Comparison of ENCODE assay signal across 28 cellular contexts in the genomic region with DNA sequence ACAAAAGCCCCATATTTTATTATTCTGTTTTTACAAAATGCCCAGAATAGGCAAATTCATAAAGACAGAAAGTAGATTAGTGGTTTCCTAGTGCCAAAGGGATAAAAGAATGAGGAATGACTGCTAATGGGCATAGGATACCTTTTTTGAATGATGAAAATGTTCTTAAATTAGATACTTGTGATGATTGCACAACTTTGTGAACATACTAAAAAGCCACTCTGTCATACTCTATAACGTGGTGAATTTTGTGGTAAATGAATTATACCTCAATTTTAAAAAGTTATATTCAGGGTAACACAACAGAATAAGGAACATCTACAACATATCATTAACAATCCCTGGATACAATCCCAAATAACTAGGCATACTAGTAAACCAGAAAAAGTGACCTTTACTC.
"Had no signal": no experiment of that assay in that cellular context is flagged by ENCODE, and none has a peak within 500 bp of the region (broad histone marks: within the 10 kb centered on the region; RNA-seq: fewer than 3 reads in every experiment).

No MANE protein-coding gene starts in this region.

- H3K27me3 ChIP-seq: colonic mucosa, dorsolateral prefrontal cortex, esophagus muscularis mucosa, esophagus squamous epithelium, foreskin keratinocyte, gastrocnemius medialis, gastroesophageal sphincter, heart left ventricle, heart right ventricle had no signal

- H3K36me3 ChIP-seq: colonic mucosa, esophagus muscularis mucosa, gastrocnemius medialis, gastroesophageal sphincter, heart left ventricle, heart right ventricle had no signal

- DNase-seq: colonic mucosa; cortex of kidney; dermis blood vessel endothelial cell; dorsolateral prefrontal cortex; effector CD4-positive, alpha-beta T cell; effector CD8-positive, alpha-beta T cell; effector memory CD4-positive, alpha-beta T cell; effector memory CD8-positive, alpha-beta T cell; endodermal cell; erythroblast; esophagus squamous epithelium; foreskin fibroblast; foreskin keratinocyte; foreskin melanocyte; gastrocnemius medialis; glutamatergic neuron; head of caudate nucleus; heart left ventricle; heart right ventricle had no signal

- H3K4me3 Mint-ChIP-seq: dendritic cell treated with granulocyte-macrophage colony-stimulating factor and Interleukin-4, amounts not matched to agents 40 ng/mL and 50 ng/mL, for 4 days; effector memory CD8-positive, alpha-beta T cell; endodermal cell had no signal

- H3K27me3 Mint-ChIP-seq: effector memory CD8-positive, alpha-beta T cell had no signal

- H3K4me3 ChIP-seq: colonic mucosa, coronary artery, dorsolateral prefrontal cortex, esophagus muscularis mucosa, esophagus squamous epithelium, gastrocnemius medialis, gastroesophageal sphincter, heart left ventricle, heart right ventricle had no signal

- ATAC-seq: effector memory CD8-positive, alpha-beta T cell; esophagus mucosa; foreskin keratinocyte; gastrocnemius medialis; gastroesophageal sphincter; heart left ventricle; heart right ventricle had no signal

- H3K9me3 ChIP-seq: colonic mucosa, esophagus squamous epithelium, gastrocnemius medialis had no signal

- FAIRE-seq: colon, endometrium, endothelial cell of umbilical vein had no signal

- H3K4me1 Mint-ChIP-seq: endodermal cell had no signal

- H3K27ac ChIP-seq: colonic mucosa, coronary artery, dorsolateral prefrontal cortex, epithelial cell of prostate, esophagus muscularis mucosa, esophagus squamous epithelium, foreskin keratinocyte, gastrocnemius medialis, gastroesophageal sphincter, heart left ventricle, heart right ventricle had no signal

- H3K4me1 ChIP-seq: colonic mucosa, esophagus muscularis mucosa, esophagus squamous epithelium, foreskin keratinocyte, gastrocnemius medialis, gastroesophageal sphincter, heart left ventricle, heart right ventricle had no signal

- H3K27ac Mint-ChIP-seq: dendritic cell treated with granulocyte-macrophage colony-stimulating factor and Interleukin-4, amounts not matched to agents 40 ng/mL and 50 ng/mL, for 4 days; effector memory CD8-positive, alpha-beta T cell; endodermal cell had no signal
